In genomic region chr2:209753020-209753419, GRCh38 we compare ENCODE assay signal across 29 cellular contexts. TPM values are rescaled to one million over a fixed set of nuclear protein-coding genes. Genes with fewer than 3 reads are reported as not detected.
"Had no signal": no experiment of that assay in that cellular context is flagged by ENCODE, and none has a peak within 500 bp of the region (broad histone marks: within the 10 kb centered on the region; RNA-seq: fewer than 3 reads in every experiment).

No MANE protein-coding gene starts in this region.

- H3K27ac ChIP-seq: coronary artery, dorsolateral prefrontal cortex, epithelial cell of prostate, esophagus squamous epithelium, gastrocnemius medialis, heart right ventricle, left lung, lower lobe of right lung had no signal

- H3K4me1 Mint-ChIP-seq: mesothelial cell of epicardium, naive B cell had no signal

- H3K4me3 ChIP-seq: coronary artery, dorsolateral prefrontal cortex, esophagus squamous epithelium, gastrocnemius medialis, heart right ventricle, left lung, lower lobe of right lung, mucosa of descending colon had no signal

- H3K27me3 ChIP-seq: esophagus squamous epithelium, gastrocnemius medialis, left lung had no signal

- H3K4me3 Mint-ChIP-seq: mesothelial cell of epicardium, naive B cell had no signal

- ATAC-seq: esophagus mucosa, gastrocnemius medialis, heart right ventricle, left cardiac atrium, left lung, left ventricle myocardium superior, lower lobe of right lung, mucosa of descending colon had no signal

- H3K36me3 ChIP-seq: esophagus squamous epithelium, gastrocnemius medialis, heart right ventricle, left lung, lower lobe of right lung had no signal

- H3K4me1 ChIP-seq: esophagus squamous epithelium, gastrocnemius medialis, heart right ventricle, left lung, lower lobe of right lung had no signal

- H3K9me3 ChIP-seq: esophagus squamous epithelium, gastrocnemius medialis, heart right ventricle, left lung, lower lobe of right lung, mucosa of descending colon had no signal

- H3K36me3 Mint-ChIP-seq: mesothelial cell of epicardium, naive B cell had no signal

- DNase-seq: dermis blood vessel endothelial cell; dorsolateral prefrontal cortex; effector CD4-positive, alpha-beta T cell; effector memory CD4-positive, alpha-beta T cell; erythroblast; esophagus squamous epithelium; foreskin melanocyte; gastrocnemius medialis; glutamatergic neuron; head of caudate nucleus; heart right ventricle; hippocampal formation; left cardiac atrium; left lung; left ventricle myocardium superior; lower lobe of right lung; mesenchymal stem cell; mucosa of descending colon; naive B cell had no signal

- H3K9me3 Mint-ChIP-seq: mesothelial cell of epicardium had no signal

- FAIRE-seq: colon, islet of Langerhans, keratinocyte had no signal

- H3K27ac Mint-ChIP-seq: mesothelial cell of epicardium, naive B cell had no signal

RNA-seq across cellular contexts. Expression of gene UNC80, which starts 18.6 kb away (rescaled TPM):
- total RNA-seq: gastrocnemius medialis, kidney epithelial cell, left ventricle myocardium superior, lower lobe of right lung, mesenteric fat pad, myocyte had no signal
